Comparison of ENCODE assay signal across 11 cellular contexts in genomic region chr1:147292635-147293251, GRCh38. TPM values are rescaled to one million over a fixed set of nuclear protein-coding genes. Genes with fewer than 3 reads are reported as not detected.
DNase-seq lines count a peak whose midpoint lies in the region; ATAC-seq lines count a peak whose summit lies in the region.
"Had no signal": no experiment of that assay in that cellular context is flagged by ENCODE, and none has a peak within 500 bp of the region (broad histone marks: within the 10 kb centered on the region; RNA-seq: fewer than 3 reads in every experiment).

No MANE protein-coding gene starts in this region.

- intact Hi-C loops in activated CD4-positive, alpha-beta T cell treated with anti-CD3 and anti-CD28 coated beads for 36 hours (cut with DNase I, micrococcal nuclease) = no loop called here

- no peak for DNase-seq in activated CD4-positive, alpha-beta T cell treated with anti-CD3 and anti-CD28 coated beads for 36 hours
- DNase-seq in activated CD4-positive, alpha-beta T cell treated with anti-CD3 and anti-CD28 coated beads, Interleukin-2, amount 50 U/mL, for 1 hour = no peak
- DNase-seq in LHCN-M2 (ENCODE audit: low read depth) (peak; percentile 93), dermis microvascular lymphatic vessel endothelial cell (ENCODE audit: low read depth in 2 of 2) (peak; percentile 56 to 66), skeletal muscle cell (ENCODE audit: low read depth) (peak; percentile 95), NCI-H774 (lab: John Stamatoyannopoulos, UW) (no peak), NOMO-1 (lab: John Stamatoyannopoulos, UW; ENCODE audit: unreplicated experiment in 2 of 2) (no peak), SK-N-DZ (ENCODE audit: low spot score) (no peak)
- DNase-seq: C1 segment of cervical spinal cord, NCI-H2081 treated with DMSO at 0.1 percent for 48 hours, SJCRH30 had no signal

- ATAC-seq in activated CD4-positive, alpha-beta T cell treated with anti-CD3 and anti-CD28 coated beads for 36 hours = peak; percentile 63

- POLR2A ChIA-PET in activated CD4-positive, alpha-beta T cell treated with anti-CD3 and anti-CD28 coated beads for 36 hours (lab: Charles Lee) = interaction anchor here (2.0 kb wide), 1 partner anchor 208 kb away, joined by 4 read pairs; no protein-coding TSS in a partner anchor

- H3K27me3 Mint-ChIP-seq in activated CD4-positive, alpha-beta T cell treated with anti-CD3 and anti-CD28 coated beads for 36 hours = no peaks in the 10 kb centered on the region

- no peak overlapping the region for H3K4me3 Mint-ChIP-seq in activated CD4-positive, alpha-beta T cell treated with anti-CD3 and anti-CD28 coated beads for 36 hours

- peaks cover 18% of the 10 kb centered on the region for H3K4me1 Mint-ChIP-seq in activated CD4-positive, alpha-beta T cell treated with anti-CD3 and anti-CD28 coated beads for 36 hours

- CTCF ChIA-PET in activated CD4-positive, alpha-beta T cell treated with anti-CD3 and anti-CD28 coated beads for 36 hours (lab: Charles Lee) = interaction anchor here (0.5 kb wide), 1 partner anchor 96 kb away, joined by 3 read pairs; no protein-coding TSS in a partner anchor

- H3K36me3 Mint-ChIP-seq in activated CD4-positive, alpha-beta T cell treated with anti-CD3 and anti-CD28 coated beads for 36 hours (ENCODE audit: low read depth) = peaks cover 97% of the 10 kb centered on the region

- H3K27ac Mint-ChIP-seq in activated CD4-positive, alpha-beta T cell treated with anti-CD3 and anti-CD28 coated beads for 36 hours = peak overlapping the region; percentile 72

- peaks cover 9% of the 10 kb centered on the region for H3K9me3 Mint-ChIP-seq in activated CD4-positive, alpha-beta T cell treated with anti-CD3 and anti-CD28 coated beads for 36 hours (ENCODE audit: low read depth)

- no peak overlapping the region for H3K4me3 ChIP-seq in skeletal muscle cell (ENCODE audit: low read depth, low read length)
- H3K4me3 ChIP-seq: SJCRH30 had no signal

RNA-seq across cellular contexts. Expression of gene CHD1L, which starts 50.3 kb away (rescaled TPM):
- 10 to 100 TPM; 56.1 to 69.2 TPM for total RNA-seq in activated CD4-positive, alpha-beta T cell treated with anti-CD3 and anti-CD28 coated beads for 36 hours
- total RNA-seq in LHCN-M2 (2014; rRNA removed) (33.3 and 35.4 TPM in 2 replicates), dermis microvascular lymphatic vessel endothelial cell (24.9 and 34.7 TPM in 2 replicates)
- 22.3 TPM for polyA plus RNA-seq in LHCN-M2 (2012)
- polyA plus RNA-seq in SK-N-DZ (2014; cell fraction: cytosol; rRNA removed) = 55.2 and 55.3 TPM in 2 replicates
- polyA plus RNA-seq in SK-N-DZ (2014; cell fraction: nucleus; rRNA removed) = 78.3 and 93.3 TPM in 2 replicates

Comparison
In these comparisons a context has a peak if more than half of its experiments do, and no peak if none do; other contexts are left out.
1. DNase-seq: peak in LHCN-M2 (single experiment), dermis microvascular lymphatic vessel endothelial cell (2 of 2) and skeletal muscle cell (single experiment); none in activated CD4-positive, alpha-beta T cell treated with anti-CD3 and anti-CD28 coated beads for 36 hours (single experiment), activated CD4-positive, alpha-beta T cell treated with anti-CD3 and anti-CD28 coated beads, Interleukin-2, amount 50 U/mL, for 1 hour (single experiment), NCI-H774 (single experiment), NOMO-1 (0 of 2) and SK-N-DZ (single experiment).